In the genomic region with DNA sequence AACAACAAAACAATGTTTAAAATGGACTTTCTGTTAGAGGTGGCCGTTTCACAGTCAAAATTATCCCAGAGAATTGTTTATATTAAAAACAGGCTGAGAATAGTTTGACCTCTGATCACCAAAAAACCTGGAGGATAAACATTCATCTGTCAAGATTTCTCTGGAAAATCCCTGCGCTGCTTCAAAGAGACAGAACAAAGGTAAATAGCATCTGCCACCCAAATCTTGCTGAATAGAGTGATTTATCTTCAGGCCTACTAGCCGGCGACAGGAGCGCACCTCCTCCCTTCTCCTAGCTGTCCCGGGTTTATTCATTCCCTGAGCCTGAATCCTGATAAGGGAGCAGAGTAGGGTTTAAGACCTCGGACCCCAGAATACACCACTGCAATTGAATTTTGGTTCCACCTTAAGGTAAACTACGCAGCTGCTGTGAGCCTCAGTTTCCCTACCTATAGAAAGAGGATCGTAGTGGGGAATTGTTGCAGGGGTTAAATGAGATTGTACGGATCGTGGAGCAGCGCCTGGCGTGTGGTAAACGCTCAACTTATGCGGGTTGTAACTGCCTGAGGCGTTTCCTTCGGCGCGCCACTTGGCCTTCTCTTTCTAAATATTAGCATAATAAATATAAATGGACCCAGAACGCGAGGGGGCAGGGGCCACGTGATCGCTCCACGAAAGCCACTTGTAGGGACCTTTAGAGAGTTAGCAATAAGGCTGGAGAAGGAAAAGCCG, we compare ENCODE assay signal across 1 cellular context.
TF ChIP-seq lines count a peak whose summit lies in the region.

No MANE protein-coding gene starts in this region.

TF ChIP-seq in K562, 482 proteins besides CTCF, POLR2A, EP300 and RAD21 (continued from another document and continues in another):
- TF ChIP-seq, protein P1, sequence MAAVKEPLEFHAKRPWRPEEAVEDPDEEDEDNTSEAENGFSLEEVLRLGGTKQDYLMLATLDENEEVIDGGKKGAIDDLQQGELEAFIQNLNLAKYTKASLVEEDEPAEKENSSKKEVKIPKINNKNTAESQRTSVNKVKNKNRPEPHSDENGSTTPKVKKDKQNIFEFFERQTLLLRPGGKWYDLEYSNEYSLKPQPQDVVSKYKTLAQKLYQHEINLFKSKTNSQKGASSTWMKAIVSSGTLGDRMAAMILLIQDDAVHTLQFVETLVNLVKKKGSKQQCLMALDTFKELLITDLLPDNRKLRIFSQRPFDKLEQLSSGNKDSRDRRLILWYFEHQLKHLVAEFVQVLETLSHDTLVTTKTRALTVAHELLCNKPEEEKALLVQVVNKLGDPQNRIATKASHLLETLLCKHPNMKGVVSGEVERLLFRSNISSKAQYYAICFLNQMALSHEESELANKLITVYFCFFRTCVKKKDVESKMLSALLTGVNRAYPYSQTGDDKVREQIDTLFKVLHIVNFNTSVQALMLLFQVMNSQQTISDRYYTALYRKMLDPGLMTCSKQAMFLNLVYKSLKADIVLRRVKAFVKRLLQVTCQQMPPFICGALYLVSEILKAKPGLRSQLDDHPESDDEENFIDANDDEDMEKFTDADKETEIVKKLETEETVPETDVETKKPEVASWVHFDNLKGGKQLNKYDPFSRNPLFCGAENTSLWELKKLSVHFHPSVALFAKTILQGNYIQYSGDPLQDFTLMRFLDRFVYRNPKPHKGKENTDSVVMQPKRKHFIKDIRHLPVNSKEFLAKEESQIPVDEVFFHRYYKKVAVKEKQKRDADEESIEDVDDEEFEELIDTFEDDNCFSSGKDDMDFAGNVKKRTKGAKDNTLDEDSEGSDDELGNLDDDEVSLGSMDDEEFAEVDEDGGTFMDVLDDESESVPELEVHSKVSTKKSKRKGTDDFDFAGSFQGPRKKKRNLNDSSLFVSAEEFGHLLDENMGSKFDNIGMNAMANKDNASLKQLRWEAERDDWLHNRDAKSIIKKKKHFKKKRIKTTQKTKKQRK (IDR thresholded peaks at IDR 0.05; ENCODE audit: borderline replicate concordance, low read depth, low read length): no peak
- TF ChIP-seq ZNF764 (CRISPR knock-in tag; IDR thresholded peaks at IDR 0.05; ENCODE audit: low read depth): no peak
- 0 out of 2 replicates have a peak, but pooled peaks have one; percentile 36 for TF ChIP-seq MAFG (tag; conservative IDR thresholded peaks at IDR 0.05)
- no peak for TF ChIP-seq SP2 (IDR thresholded peaks at IDR 0.05; ENCODE audit: extremely low read depth, low read depth, low read length, poor library complexity, severe bottlenecking)
- TF ChIP-seq HMG20B (CRISPR knock-in tag; IDR thresholded peaks at IDR 0.05): no peak
- TF ChIP-seq, protein P2, sequence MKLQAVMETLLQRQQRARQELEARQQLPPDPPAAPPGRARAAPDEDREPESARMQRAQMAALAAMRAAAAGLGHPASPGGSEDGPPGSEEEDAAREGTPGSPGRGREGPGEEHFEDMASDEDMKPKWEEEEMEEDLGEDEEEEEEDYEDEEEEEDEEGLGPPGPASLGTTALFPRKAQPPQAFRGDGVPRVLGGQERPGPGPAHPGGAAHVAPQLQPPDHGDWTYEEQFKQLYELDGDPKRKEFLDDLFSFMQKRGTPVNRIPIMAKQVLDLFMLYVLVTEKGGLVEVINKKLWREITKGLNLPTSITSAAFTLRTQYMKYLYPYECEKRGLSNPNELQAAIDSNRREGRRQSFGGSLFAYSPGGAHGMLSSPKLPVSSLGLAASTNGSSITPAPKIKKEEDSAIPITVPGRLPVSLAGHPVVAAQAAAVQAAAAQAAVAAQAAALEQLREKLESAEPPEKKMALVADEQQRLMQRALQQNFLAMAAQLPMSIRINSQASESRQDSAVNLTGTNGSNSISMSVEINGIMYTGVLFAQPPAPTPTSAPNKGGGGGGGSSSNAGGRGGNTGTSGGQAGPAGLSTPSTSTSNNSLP (IDR thresholded peaks at IDR 0.05; ENCODE audit: borderline replicate concordance, low read depth, low read length): no peak
- TF ChIP-seq PHF21A (IDR thresholded peaks at IDR 0.05; ENCODE audit: borderline replicate concordance, low read depth): peak; percentile 97; the same call in 1 of the 2 replicates
- no peak; the same call in 1 of the 2 replicates for TF ChIP-seq ATF7 (IDR thresholded peaks at IDR 0.05)
- TF ChIP-seq ZZZ3 (IDR thresholded peaks at IDR 0.05): no peak
- no peak for TF ChIP-seq RBFOX2 (IDR thresholded peaks at IDR 0.05; ENCODE audit: low read depth, low read length)
- TF ChIP-seq, protein P3, sequence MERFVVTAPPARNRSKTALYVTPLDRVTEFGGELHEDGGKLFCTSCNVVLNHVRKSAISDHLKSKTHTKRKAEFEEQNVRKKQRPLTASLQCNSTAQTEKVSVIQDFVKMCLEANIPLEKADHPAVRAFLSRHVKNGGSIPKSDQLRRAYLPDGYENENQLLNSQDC (CRISPR knock-in tag; IDR thresholded peaks at IDR 0.05): 0 out of 2 replicates have a peak, but pooled peaks have one; percentile 40
- peak; percentile 56; the same call in 1 of the 2 replicates for TF ChIP-seq EP400 (IDR thresholded peaks at IDR 0.05)
- TF ChIP-seq ZNF707 (CRISPR knock-in tag; conservative IDR thresholded peaks at IDR 0.05): no peak
- peak; percentile 28; the same call in 1 of the 2 replicates for TF ChIP-seq SUPT5H (IDR thresholded peaks at IDR 0.05)
- peak in 1 of 2 experiments; percentile 60; a peak in 1 of 4 replicates for TF ChIP-seq HDAC1 (IDR thresholded peaks at IDR 0.05)
- no peak for TF ChIP-seq FOXK1 (CRISPR knock-in tag; IDR thresholded peaks at IDR 0.05; ENCODE audit: borderline replicate concordance)
- TF ChIP-seq, protein P4, sequence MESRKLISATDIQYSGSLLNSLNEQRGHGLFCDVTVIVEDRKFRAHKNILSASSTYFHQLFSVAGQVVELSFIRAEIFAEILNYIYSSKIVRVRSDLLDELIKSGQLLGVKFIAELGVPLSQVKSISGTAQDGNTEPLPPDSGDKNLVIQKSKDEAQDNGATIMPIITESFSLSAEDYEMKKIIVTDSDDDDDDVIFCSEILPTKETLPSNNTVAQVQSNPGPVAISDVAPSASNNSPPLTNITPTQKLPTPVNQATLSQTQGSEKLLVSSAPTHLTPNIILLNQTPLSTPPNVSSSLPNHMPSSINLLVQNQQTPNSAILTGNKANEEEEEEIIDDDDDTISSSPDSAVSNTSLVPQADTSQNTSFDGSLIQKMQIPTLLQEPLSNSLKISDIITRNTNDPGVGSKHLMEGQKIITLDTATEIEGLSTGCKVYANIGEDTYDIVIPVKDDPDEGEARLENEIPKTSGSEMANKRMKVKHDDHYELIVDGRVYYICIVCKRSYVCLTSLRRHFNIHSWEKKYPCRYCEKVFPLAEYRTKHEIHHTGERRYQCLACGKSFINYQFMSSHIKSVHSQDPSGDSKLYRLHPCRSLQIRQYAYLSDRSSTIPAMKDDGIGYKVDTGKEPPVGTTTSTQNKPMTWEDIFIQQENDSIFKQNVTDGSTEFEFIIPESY (CRISPR knock-in tag; IDR thresholded peaks at IDR 0.05): no peak
- TF ChIP-seq, protein P5, sequence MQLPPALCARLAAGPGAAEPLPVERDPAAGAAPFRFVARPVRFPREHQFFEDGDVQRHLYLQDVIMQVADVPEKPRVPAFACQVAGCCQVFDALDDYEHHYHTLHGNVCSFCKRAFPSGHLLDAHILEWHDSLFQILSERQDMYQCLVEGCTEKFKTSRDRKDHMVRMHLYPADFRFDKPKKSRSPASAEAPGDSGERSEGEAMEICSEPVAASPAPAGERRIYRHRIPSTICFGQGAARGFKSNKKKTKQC (CRISPR knock-in tag; IDR thresholded peaks at IDR 0.05): no peak
- TF ChIP-seq ETV1 (tag; conservative IDR thresholded peaks at IDR 0.05; ENCODE audit: low read depth): 0 out of 2 replicates have a peak, but pooled peaks have one; percentile 30
- no peak for TF ChIP-seq ETV5 (CRISPR knock-in tag; IDR thresholded peaks at IDR 0.05; ENCODE audit: low read depth)
- TF ChIP-seq, protein P6, sequence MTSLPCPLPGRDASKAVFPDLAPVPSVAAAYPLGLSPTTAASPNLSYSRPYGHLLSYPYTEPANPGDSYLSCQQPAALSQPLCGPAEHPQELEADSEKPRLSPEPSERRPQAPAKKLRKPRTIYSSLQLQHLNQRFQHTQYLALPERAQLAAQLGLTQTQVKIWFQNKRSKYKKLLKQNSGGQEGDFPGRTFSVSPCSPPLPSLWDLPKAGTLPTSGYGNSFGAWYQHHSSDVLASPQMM (CRISPR knock-in tag; IDR thresholded peaks at IDR 0.05): no peak
- no peak for TF ChIP-seq CHD2 (IDR thresholded peaks at IDR 0.05; ENCODE audit: low read depth, low read length)
- TF ChIP-seq, protein P7, sequence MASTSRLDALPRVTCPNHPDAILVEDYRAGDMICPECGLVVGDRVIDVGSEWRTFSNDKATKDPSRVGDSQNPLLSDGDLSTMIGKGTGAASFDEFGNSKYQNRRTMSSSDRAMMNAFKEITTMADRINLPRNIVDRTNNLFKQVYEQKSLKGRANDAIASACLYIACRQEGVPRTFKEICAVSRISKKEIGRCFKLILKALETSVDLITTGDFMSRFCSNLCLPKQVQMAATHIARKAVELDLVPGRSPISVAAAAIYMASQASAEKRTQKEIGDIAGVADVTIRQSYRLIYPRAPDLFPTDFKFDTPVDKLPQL (IDR thresholded peaks at IDR 0.05; ENCODE audit: extremely low read depth, insufficient read length): no peak
- TF ChIP-seq BMI1 (IDR thresholded peaks at IDR 0.05; ENCODE audit: low read length): no peak
- TF ChIP-seq ZNF76 (CRISPR knock-in tag; IDR thresholded peaks at IDR 0.05; ENCODE audit: borderline replicate concordance): no peak
- TF ChIP-seq LEF1 (IDR thresholded peaks at IDR 0.05): peak; percentile 71
- TF ChIP-seq RB1 (IDR thresholded peaks at IDR 0.05; ENCODE audit: low read depth): no peak
- TF ChIP-seq TAF7 (tag; IDR thresholded peaks at IDR 0.05): no peak
- no peak for TF ChIP-seq ESRRA (IDR thresholded peaks at IDR 0.05; ENCODE audit: borderline replicate concordance, low read depth)
- peak; percentile 43; the same call in 1 of the 2 replicates for TF ChIP-seq KAT7 (CRISPR knock-in tag; IDR thresholded peaks at IDR 0.05; ENCODE audit: borderline replicate concordance)
- TF ChIP-seq ZNF644 (tag; IDR thresholded peaks at IDR 0.05; ENCODE audit: low read depth): no peak
- TF ChIP-seq ZNF695 (CRISPR knock-in tag; IDR thresholded peaks at IDR 0.05): no peak
- TF ChIP-seq, protein P8, sequence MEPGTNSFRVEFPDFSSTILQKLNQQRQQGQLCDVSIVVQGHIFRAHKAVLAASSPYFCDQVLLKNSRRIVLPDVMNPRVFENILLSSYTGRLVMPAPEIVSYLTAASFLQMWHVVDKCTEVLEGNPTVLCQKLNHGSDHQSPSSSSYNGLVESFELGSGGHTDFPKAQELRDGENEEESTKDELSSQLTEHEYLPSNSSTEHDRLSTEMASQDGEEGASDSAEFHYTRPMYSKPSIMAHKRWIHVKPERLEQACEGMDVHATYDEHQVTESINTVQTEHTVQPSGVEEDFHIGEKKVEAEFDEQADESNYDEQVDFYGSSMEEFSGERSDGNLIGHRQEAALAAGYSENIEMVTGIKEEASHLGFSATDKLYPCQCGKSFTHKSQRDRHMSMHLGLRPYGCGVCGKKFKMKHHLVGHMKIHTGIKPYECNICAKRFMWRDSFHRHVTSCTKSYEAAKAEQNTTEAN (CRISPR knock-in tag; IDR thresholded peaks at IDR 0.05): no peak
- TF ChIP-seq POLR2AphosphoS2 (IDR thresholded peaks at IDR 0.05; ENCODE audit: low read length): 0 out of 2 replicates have a peak, but pooled peaks have one; percentile 48
- no peak for TF ChIP-seq ZNF282 (CRISPR knock-in tag; IDR thresholded peaks at IDR 0.05)
- no peak for TF ChIP-seq RBM14 (IDR thresholded peaks at IDR 0.05; ENCODE audit: borderline replicate concordance, insufficient read depth, low read depth, low read length)
- TF ChIP-seq BRCA1 (IDR thresholded peaks at IDR 0.05): no peak
- TF ChIP-seq BRCA1 (CRISPR knock-in tag; IDR thresholded peaks at IDR 0.05): no peak
- no peak for TF ChIP-seq ELF4 (CRISPR knock-in tag; IDR thresholded peaks at IDR 0.05)
- TF ChIP-seq, protein P9, sequence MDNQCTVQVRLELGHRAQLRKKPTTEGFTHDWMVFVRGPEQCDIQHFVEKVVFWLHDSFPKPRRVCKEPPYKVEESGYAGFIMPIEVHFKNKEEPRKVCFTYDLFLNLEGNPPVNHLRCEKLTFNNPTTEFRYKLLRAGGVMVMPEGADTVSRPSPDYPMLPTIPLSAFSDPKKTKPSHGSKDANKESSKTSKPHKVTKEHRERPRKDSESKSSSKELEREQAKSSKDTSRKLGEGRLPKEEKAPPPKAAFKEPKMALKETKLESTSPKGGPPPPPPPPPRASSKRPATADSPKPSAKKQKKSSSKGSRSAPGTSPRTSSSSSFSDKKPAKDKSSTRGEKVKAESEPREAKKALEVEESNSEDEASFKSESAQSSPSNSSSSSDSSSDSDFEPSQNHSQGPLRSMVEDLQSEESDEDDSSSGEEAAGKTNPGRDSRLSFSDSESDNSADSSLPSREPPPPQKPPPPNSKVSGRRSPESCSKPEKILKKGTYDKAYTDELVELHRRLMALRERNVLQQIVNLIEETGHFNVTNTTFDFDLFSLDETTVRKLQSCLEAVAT (IDR thresholded peaks at IDR 0.05): peak in 1 of 2 experiments; percentile 52; a peak in 1 of 4 replicates
- TF ChIP-seq GABPA (tag; conservative IDR thresholded peaks at IDR 0.05; ENCODE audit: low read depth): no peak; the same call in 1 of the 2 replicates
- no peak for TF ChIP-seq HLTF (IDR thresholded peaks at IDR 0.05)
- TF ChIP-seq MCM2 (IDR thresholded peaks at IDR 0.05; ENCODE audit: low read depth): peak; percentile 46; the same call in 1 of the 2 replicates
- TF ChIP-seq ZNF668 (CRISPR knock-in tag; IDR thresholded peaks at IDR 0.05): no peak
- no peak for TF ChIP-seq NCOA4 (IDR thresholded peaks at IDR 0.05; ENCODE audit: partially characterized antibody)
- TF ChIP-seq, protein P10, sequence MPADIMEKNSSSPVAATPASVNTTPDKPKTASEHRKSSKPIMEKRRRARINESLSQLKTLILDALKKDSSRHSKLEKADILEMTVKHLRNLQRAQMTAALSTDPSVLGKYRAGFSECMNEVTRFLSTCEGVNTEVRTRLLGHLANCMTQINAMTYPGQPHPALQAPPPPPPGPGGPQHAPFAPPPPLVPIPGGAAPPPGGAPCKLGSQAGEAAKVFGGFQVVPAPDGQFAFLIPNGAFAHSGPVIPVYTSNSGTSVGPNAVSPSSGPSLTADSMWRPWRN (IDR thresholded peaks at IDR 0.05; ENCODE audit: low read depth): no peak
- TF ChIP-seq JUNB (CRISPR knock-in tag; conservative IDR thresholded peaks at IDR 0.05): no peak
- TF ChIP-seq TRIM28 (IDR thresholded peaks at IDR 0.05): no peak
- TF ChIP-seq SIRT6 (IDR thresholded peaks at IDR 0.05; ENCODE audit: low read depth, low read length): no peak
- TF ChIP-seq MBD2 (IDR thresholded peaks at IDR 0.05; ENCODE audit: borderline replicate concordance, low read depth): peak; percentile 61
